In genomic region chr3:49703443-49703927, GRCh38 we compare ENCODE assay signal across 8 cellular contexts. TPM values are rescaled to one million over a fixed set of nuclear protein-coding genes. Genes with fewer than 3 reads are reported as not detected.
DNase-seq lines count a peak whose midpoint lies in the region; ATAC-seq and TF ChIP-seq lines count a peak whose summit lies in the region.

No MANE protein-coding gene starts in this region.

- H3K27me3 ChIP-seq in thyroid gland: no peaks in the 10 kb centered on the region

- H3K4me1 Mint-ChIP-seq in activated CD8-positive, alpha-beta memory T cell treated with anti-CD3 and anti-CD28 coated beads, Interleukin-2, amount 10 ng/mL, durations not matched to agents 7 days and 5 days: no peaks in the 10 kb centered on the region
- H3K4me1 Mint-ChIP-seq in naive thymus-derived CD8-positive, alpha-beta T cell: peaks cover 3 to 10% (median 6%) of the 10 kb centered on the region in 4 donors

- H3K36me3 Mint-ChIP-seq in activated CD8-positive, alpha-beta memory T cell treated with anti-CD3 and anti-CD28 coated beads, Interleukin-2, amount 10 ng/mL, durations not matched to agents 7 days and 5 days: no peaks in the 10 kb centered on the region
- peaks cover 0 to 21% (median 0%) of the 10 kb centered on the region in 3 donors for H3K36me3 Mint-ChIP-seq in naive thymus-derived CD8-positive, alpha-beta T cell

- no peaks in the 10 kb centered on the region for H3K27me3 Mint-ChIP-seq in activated CD8-positive, alpha-beta memory T cell treated with anti-CD3 and anti-CD28 coated beads, Interleukin-2, amount 10 ng/mL, durations not matched to agents 7 days and 5 days
- H3K27me3 Mint-ChIP-seq in naive thymus-derived CD8-positive, alpha-beta T cell: no peaks in the 10 kb centered on the region

- TF ChIP-seq POLR2A in thyroid gland (IDR thresholded peaks at IDR 0.05): no peak

- ATAC-seq in HG03045 (IDR thresholded peaks at IDR 0.05; ENCODE audit: unreplicated experiment): peak; percentile 60
- ATAC-seq in activated CD8-positive, alpha-beta memory T cell treated with anti-CD3 and anti-CD28 coated beads, Interleukin-2, amount 10 ng/mL, durations not matched to agents 7 days and 5 days: peak; percentile 95
- ATAC-seq in naive thymus-derived CD8-positive, alpha-beta T cell: peak; percentile 99

- H3K27ac ChIP-seq in thyroid gland: no peak overlapping the region

- H3K4me1 ChIP-seq in thyroid gland: no peaks in the 10 kb centered on the region

- H3K27ac Mint-ChIP-seq in activated CD8-positive, alpha-beta memory T cell treated with anti-CD3 and anti-CD28 coated beads, Interleukin-2, amount 10 ng/mL, durations not matched to agents 7 days and 5 days: no peak overlapping the region
- H3K27ac Mint-ChIP-seq in naive thymus-derived CD8-positive, alpha-beta T cell: peak overlapping the region in 1 of 10 donors; percentile 34

- no peak overlapping the region for H3K4me3 ChIP-seq in thyroid gland (replicated peaks in 1 of 3)

- H3K36me3 ChIP-seq in thyroid gland: peaks cover 12 to 32% of the 10 kb centered on the region in 2 donors

- H3K9me3 Mint-ChIP-seq in activated CD8-positive, alpha-beta memory T cell treated with anti-CD3 and anti-CD28 coated beads, Interleukin-2, amount 10 ng/mL, durations not matched to agents 7 days and 5 days (ENCODE audit: low read depth): no peaks in the 10 kb centered on the region
- H3K9me3 Mint-ChIP-seq in naive thymus-derived CD8-positive, alpha-beta T cell: no peaks in the 10 kb centered on the region

- peak; percentile 12 to 63 (median 16) for DNase-seq in NCI-H1417 (lab: John Stamatoyannopoulos, UW)
- no peak for DNase-seq in NCI-H1417 treated with DMSO at 0.1 percent for 48 hours (lab: John Stamatoyannopoulos, UW)
- DNase-seq in NCI-H774 (lab: John Stamatoyannopoulos, UW): peak; percentile 19
- peak; percentile 82 for DNase-seq in activated CD8-positive, alpha-beta memory T cell treated with anti-CD3 and anti-CD28 coated beads, Interleukin-2, amount 10 ng/mL, durations not matched to agents 7 days and 5 days
- DNase-seq in epidermal melanocyte (ENCODE audit: insufficient read length, low spot score): peak; percentile 67
- peak; percentile 47 to 81 (median 64) for DNase-seq in naive thymus-derived CD8-positive, alpha-beta T cell
- peak; percentile 62 to 64 for DNase-seq in thyroid gland

- H3K9me3 ChIP-seq in thyroid gland: no peaks in the 10 kb centered on the region

- TF ChIP-seq CTCF in thyroid gland (IDR thresholded peaks at IDR 0.05): peak in 5 of 6 experiments; percentile 60 to 79 (median 68)

- CTCF ChIA-PET in activated CD8-positive, alpha-beta memory T cell treated with anti-CD3 and anti-CD28 coated beads, Interleukin-2, amount 10 ng/mL, durations not matched to agents 7 days and 5 days (lab: Charles Lee): interaction anchor here (0.6 to 5.4 kb wide), 11 partner anchors 8 to 164 kb away, joined by 3 to 24 read pairs (median 5); partner anchors contain the start of genes AMIGO3 and INKA1

- WGBS in thyroid gland, 2 donors: 59 to 100% methylated on average over 3 to 9 of the region's 14 CpGs

- POLR2A ChIA-PET in naive thymus-derived CD8-positive, alpha-beta T cell (lab: Charles Lee): no interaction called here

- H3K4me3 Mint-ChIP-seq in activated CD8-positive, alpha-beta memory T cell treated with anti-CD3 and anti-CD28 coated beads, Interleukin-2, amount 10 ng/mL, durations not matched to agents 7 days and 5 days: no peak overlapping the region
- no peak overlapping the region for H3K4me3 Mint-ChIP-seq in naive thymus-derived CD8-positive, alpha-beta T cell

- intact Hi-C loops in thyroid gland (cut with DNase I): loop anchor here (10.0 kb wide), 1 partner anchor 201 kb away; the partner anchor contains the start of gene MST1R

RNA-seq across cellular contexts. Expression of gene RNF123, which starts 14.1 kb away (rescaled TPM):
- 10 to 100 TPM; 50.0 to 58.9 TPM for total RNA-seq in activated CD8-positive, alpha-beta memory T cell treated with anti-CD3 and anti-CD28 coated beads, Interleukin-2, amount 10 ng/mL, durations not matched to agents 7 days and 5 days
- total RNA-seq in naive thymus-derived CD8-positive, alpha-beta T cell: 10 to 100 TPM; 66.4 to 70.0 TPM
- 10 to 100 TPM in 2 of 3 donors, 1 to 10 TPM in 1; 8.8 to 20.4 (median 10.5) TPM for polyA plus RNA-seq in naive thymus-derived CD8-positive, alpha-beta T cell
- 10 to 100 TPM; 25.9 to 36.8 (median 33.5) TPM for total RNA-seq in thyroid gland

RNA-seq across cellular contexts. Expression of gene MST1, which starts 14.2 kb away (rescaled TPM):
- 1 to 10 TPM; 7.3 to 9.3 TPM for total RNA-seq in activated CD8-positive, alpha-beta memory T cell treated with anti-CD3 and anti-CD28 coated beads, Interleukin-2, amount 10 ng/mL, durations not matched to agents 7 days and 5 days
- total RNA-seq in naive thymus-derived CD8-positive, alpha-beta T cell: 10 to 100 TPM; 13.3 to 13.7 TPM
- 1 to 10 TPM in 1 of 3 donors, under 1 TPM in 2; 0.29 to 1.1 (median 0.74) TPM for polyA plus RNA-seq in naive thymus-derived CD8-positive, alpha-beta T cell
- total RNA-seq in thyroid gland: 10 to 100 TPM; 21.5 to 43.5 (median 40.7) TPM

RNA-seq across cellular contexts. Expression of gene AMIGO3, which starts 16.0 kb away (rescaled TPM):
- total RNA-seq in activated CD8-positive, alpha-beta memory T cell treated with anti-CD3 and anti-CD28 coated beads, Interleukin-2, amount 10 ng/mL, durations not matched to agents 7 days and 5 days: 1 to 10 TPM in 1 of 2 experiments, under 1 TPM in 1; 0.19 to 1.2 TPM
- total RNA-seq in naive thymus-derived CD8-positive, alpha-beta T cell: 1 to 10 TPM; 1.0 to 1.1 TPM
- polyA plus RNA-seq in naive thymus-derived CD8-positive, alpha-beta T cell: 1 to 10 TPM; 1.2 to 1.5 (median 1.2) TPM
- total RNA-seq in thyroid gland: 1 to 10 TPM in 2 of 4 donors, under 1 TPM in 2; 0.40 to 2.8 (median 1.0) TPM

RNA-seq across cellular contexts. Expression of gene GMPPB, which starts 20.3 kb away (rescaled TPM):
- total RNA-seq in activated CD8-positive, alpha-beta memory T cell treated with anti-CD3 and anti-CD28 coated beads, Interleukin-2, amount 10 ng/mL, durations not matched to agents 7 days and 5 days: 10 to 100 TPM; 46.6 to 47.9 TPM
- 10 to 100 TPM; 21.6 to 22.2 TPM for total RNA-seq in naive thymus-derived CD8-positive, alpha-beta T cell
- polyA plus RNA-seq in naive thymus-derived CD8-positive, alpha-beta T cell: 10 to 100 TPM in 2 of 3 donors, 1 to 10 TPM in 1; 7.5 to 14.8 (median 12.3) TPM
- 10 to 100 TPM; 28.5 to 85.6 (median 57.7) TPM for total RNA-seq in thyroid gland

RNA-seq across cellular contexts. Expression of gene APEH, which starts 29.3 kb away (rescaled TPM):
- 100 to 1,000 TPM; 150 to 172 TPM for total RNA-seq in activated CD8-positive, alpha-beta memory T cell treated with anti-CD3 and anti-CD28 coated beads, Interleukin-2, amount 10 ng/mL, durations not matched to agents 7 days and 5 days
- 100 to 1,000 TPM; 137 to 139 TPM for total RNA-seq in naive thymus-derived CD8-positive, alpha-beta T cell
- 100 to 1,000 TPM; 105 to 131 (median 114) TPM for polyA plus RNA-seq in naive thymus-derived CD8-positive, alpha-beta T cell
- 100 to 1,000 TPM in 3 of 4 donors, 10 to 100 TPM in 1; 92.2 to 219 (median 185) TPM for total RNA-seq in thyroid gland
